ENCODE assay signal across 15 cellular contexts in genomic region chr5:128111818-128112448, GRCh38. TPM values are rescaled to one million over a fixed set of nuclear protein-coding genes. Genes with fewer than 3 reads are reported as not detected.
DNase-seq lines count a peak whose midpoint lies in the region; ATAC-seq and TF ChIP-seq lines count a peak whose summit lies in the region.
"Had no signal": no experiment of that assay in that cellular context is flagged by ENCODE, and none has a peak within 500 bp of the region (broad histone marks: within the 10 kb centered on the region; RNA-seq: fewer than 3 reads in every experiment).

No MANE protein-coding gene starts in this region.

- no peaks in the 10 kb centered on the region for H3F3A ChIP-seq in PC-3 (ENCODE audit: low read length, unreplicated experiment)

- no peaks in the 10 kb centered on the region for H3K9me2 ChIP-seq in PC-3 (replicated peaks; ENCODE audit: low read length)

- H2AFZ ChIP-seq in PC-3 (ENCODE audit: low read length) (no peak overlapping the region), osteoblast (ENCODE audit: low read length) (peak overlapping the region; percentile 28)

- DNase-seq in GM04503 (ENCODE audit: low read depth) (peak; percentile 53), PC-3 (peak; percentile 57), dermis blood vessel endothelial cell (peak; percentile 36), osteoblast (ENCODE audit: insufficient read length, low spot score, missing footprints) (peak; percentile 90), WERI-Rb-1 (no peak), NCI-H510A (lab: John Stamatoyannopoulos, UW) (no peak), amygdala (lab: John Stamatoyannopoulos, UW) (no peak)
- DNase-seq: activated CD4-positive, alpha-beta memory T cell treated with anti-CD3 and anti-CD28 coated beads for 36 hours; activated naive CD4-positive, alpha-beta T cell; Caco-2; heart right ventricle; NCI-H2171 treated with DMSO at 0.1 percent for 48 hours; T-helper 9 cell; transverse colon had no signal

- POLR2A ChIA-PET in PC-3 (lab: Charles Lee; ENCODE audit: unreplicated experiment), result no interaction called here

- no peak for TF ChIP-seq CTCF in PC-3 (conservative IDR thresholded peaks at IDR 0.05; ENCODE audit: low read depth, low read length)
- TF ChIP-seq CTCF in osteoblast (IDR thresholded peaks at IDR 0.05; ENCODE audit: extremely low read depth, low read depth, low read length), result no peak
- TF ChIP-seq CTCF in WERI-Rb-1 (IDR thresholded peaks at IDR 0.05; ENCODE audit: low read depth, low read length), result no peak

- H3K36me3 ChIP-seq in PC-3 (ENCODE audit: low read depth, low read length) (peaks cover 20% of the 10 kb centered on the region), osteoblast (ENCODE audit: insufficient read depth, low read length) (no peaks in the 10 kb centered on the region), WERI-Rb-1 (peaks cover 7% of the 10 kb centered on the region)

- H3K4me2 ChIP-seq in PC-3 (ENCODE audit: low read length) (no peak overlapping the region), osteoblast (ENCODE audit: insufficient read depth, low read length) (peak overlapping the region; percentile 68)

- H3K79me2 ChIP-seq in PC-3 (ENCODE audit: low read length) (peaks cover 14% of the 10 kb centered on the region; the same call in 1 of the 2 replicates), osteoblast (ENCODE audit: insufficient read depth, low read length) (peaks cover 2% of the 10 kb centered on the region)

- H3K27me3 ChIP-seq in PC-3 (ENCODE audit: low read length), result no peaks in the 10 kb centered on the region
- H3K27me3 ChIP-seq in osteoblast (ENCODE audit: insufficient read depth, low read length), result no peaks in the 10 kb centered on the region
- H3K27me3 ChIP-seq in WERI-Rb-1 (ENCODE audit: insufficient read depth, low read depth, severe bottlenecking), result no peaks in the 10 kb centered on the region
- H3K27me3 ChIP-seq: heart right ventricle, transverse colon had no signal

- H3K4me3 ChIP-seq in PC-3 (ENCODE audit: low read length), result no peak overlapping the region
- no peak overlapping the region for H3K4me3 ChIP-seq in osteoblast (ENCODE audit: insufficient read depth, low read length)
- no peak overlapping the region for H3K4me3 ChIP-seq in WERI-Rb-1 (ENCODE audit: low read depth, low read length)
- H3K4me3 ChIP-seq: heart right ventricle, transverse colon had no signal

- no TSS peak for BruUV-seq in PC-3 (replicated peaks; lab: Mats Ljungman, UMichigan)

- H3K9me3 ChIP-seq in PC-3 (ENCODE audit: low read length), result no peaks in the 10 kb centered on the region
- H3K9me3 ChIP-seq in osteoblast (ENCODE audit: low read depth, low read length), result no peaks in the 10 kb centered on the region
- H3K9me3 ChIP-seq in WERI-Rb-1 (ENCODE audit: severe bottlenecking), result no peaks in the 10 kb centered on the region
- H3K9me3 ChIP-seq: Caco-2, transverse colon had no signal

- CTCF ChIA-PET in PC-3 (lab: Charles Lee), result no interaction called here

- intact Hi-C loops in PC-3 (cut with micrococcal nuclease), result no loop called here

- H4K20me1 ChIP-seq in PC-3 (ENCODE audit: low read length) (0 out of 2 replicates have a peak, but pooled peaks cover 4% of the 10 kb centered on the region), osteoblast (ENCODE audit: insufficient read depth, low read length) (no peaks in the 10 kb centered on the region)

- ATAC-seq in PC-3 (peak; percentile 70), GM18520 (IDR thresholded peaks at IDR 0.05; ENCODE audit: unreplicated experiment) (no peak)
- ATAC-seq: heart right ventricle had no signal

- H3K9ac ChIP-seq in PC-3 (ENCODE audit: low read length), result no peak overlapping the region

- H3K27ac ChIP-seq in PC-3 (ENCODE audit: low read length), result no peak overlapping the region
- H3K27ac ChIP-seq in osteoblast (ENCODE audit: low read depth, low read length), result peak overlapping the region; percentile 64
- H3K27ac ChIP-seq in WERI-Rb-1, result no peak overlapping the region
- H3K27ac ChIP-seq: heart right ventricle, transverse colon had no signal

- peaks cover 6% of the 10 kb centered on the region; the same call in 1 of the 2 replicates for H3K4me1 ChIP-seq in PC-3 (ENCODE audit: insufficient read depth, low read length)
- H3K4me1 ChIP-seq in osteoblast (ENCODE audit: insufficient read depth, low read length), result peaks cover 2% of the 10 kb centered on the region
- H3K4me1 ChIP-seq: Caco-2, heart right ventricle had no signal

RNA-seq across cellular contexts. Expression of gene SLC12A2, which starts 28.4 kb away (rescaled TPM):
- total RNA-seq in PC-3 (2014; rRNA removed) (33.9 and 42.3 TPM in 2 replicates), dermis blood vessel endothelial cell (34.6 and 49.2 TPM in 2 replicates), osteoblast (25.3 and 31.2 TPM in 2 replicates)

Comparison
In these comparisons a context has a peak if more than half of its experiments do, and no peak if none do; other contexts are left out.
1. DNase-seq: peak in GM04503 (single experiment), PC-3 (single experiment), dermis blood vessel endothelial cell (single experiment) and osteoblast (single experiment); none in WERI-Rb-1 (single experiment), NCI-H510A (single experiment) and amygdala (0 of 56).